Comparison of ENCODE assay signal across 39 cellular contexts in the genomic region with DNA sequence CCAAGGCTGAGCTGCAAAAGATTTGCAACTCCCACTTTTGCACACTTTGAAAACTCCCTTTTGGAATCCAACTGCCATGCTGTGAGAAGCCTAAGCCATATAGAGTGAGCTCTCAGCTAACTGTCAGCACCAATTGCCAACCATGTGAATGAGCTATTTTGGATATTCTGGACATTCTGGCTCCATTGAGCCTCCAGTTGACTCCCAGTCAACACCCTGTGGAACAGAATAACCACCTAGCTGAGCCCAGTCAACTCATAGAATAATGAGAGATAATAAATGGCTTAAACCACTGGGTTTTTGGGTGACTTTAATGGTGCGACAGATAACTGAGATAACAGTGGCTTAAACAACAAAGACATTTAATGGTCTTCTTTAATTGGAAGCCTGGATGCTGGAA.
"Had no signal": no experiment of that assay in that cellular context is flagged by ENCODE, and none has a peak within 500 bp of the region (broad histone marks: within the 10 kb centered on the region; RNA-seq: fewer than 3 reads in every experiment).

No MANE protein-coding gene starts in this region.

- H3K27ac ChIP-seq: adrenal gland, ascending aorta, body of pancreas, brain microvascular endothelial cell, breast epithelium, cardiac muscle cell had no signal

- H3K36me3 ChIP-seq: adrenal gland, ascending aorta, brain microvascular endothelial cell, breast epithelium, cardiac muscle cell had no signal

- H3K4me3 ChIP-seq: adrenal gland, ascending aorta, body of pancreas, breast epithelium, cardiac muscle cell had no signal

- H3K27me3 Mint-ChIP-seq: activated naive CD4-positive, alpha-beta T cell treated with anti-CD3 and anti-CD28 coated beads, Interleukin-2, amount 10 ng/mL, durations not matched to agents 7 days and 5 days; activated naive CD4-positive, alpha-beta T cell treated with anti-CD3 and anti-CD28 coated beads, Interleukin-2, amount 50 U/mL, for 24 hours; activated naive CD8-positive, alpha-beta T cell treated with anti-CD3 and anti-CD28 coated beads, Interleukin-2, amount 10 ng/mL, durations not matched to agents 7 days and 5 days had no signal

- H3K9me3 ChIP-seq: adrenal gland, ascending aorta had no signal

- H3K27me3 ChIP-seq: adrenal gland, ascending aorta, body of pancreas, brain microvascular endothelial cell, cardiac muscle cell had no signal

- ATAC-seq: activated naive CD4-positive, alpha-beta T cell treated with anti-CD3 and anti-CD28 coated beads, Interleukin-2, amount 50 U/mL, for 72 hours; activated naive CD8-positive, alpha-beta T cell treated with anti-CD3 and anti-CD28 coated beads, Interleukin-2, amount 50 U/mL, for 24 hours; activated T-cell treated with anti-CD3 and anti-CD28 coated beads, Interleukin-2, amount 50 U/mL, for 4 hours; activated T-cell treated with anti-CD3 and anti-CD28 coated beads, Interleukin-2, amount 50 U/mL, for 72 hours; activated T-helper 17 cell treated with anti-CD3 and anti-CD28 coated beads, Interleukin-2, amount 50 U/mL, for 72 hours; body of pancreas had no signal

- FAIRE-seq: astrocyte, bronchial epithelial cell had no signal

- H3K4me1 Mint-ChIP-seq: activated naive CD4-positive, alpha-beta T cell treated with anti-CD3 and anti-CD28 coated beads, Interleukin-2, amount 10 ng/mL, durations not matched to agents 7 days and 5 days; activated naive CD4-positive, alpha-beta T cell treated with anti-CD3 and anti-CD28 coated beads, Interleukin-2, amount 50 U/mL, for 24 hours; activated naive CD8-positive, alpha-beta T cell treated with anti-CD3 and anti-CD28 coated beads for 36 hours; activated naive CD8-positive, alpha-beta T cell treated with anti-CD3 and anti-CD28 coated beads, Interleukin-2, amount 10 ng/mL, durations not matched to agents 7 days and 5 days; activated naive CD8-positive, alpha-beta T cell treated with anti-CD3 and anti-CD28 coated beads, Interleukin-2, amount 50 U/mL, for 24 hours; activated T-helper 17 cell treated with anti-CD3 and anti-CD28 coated beads, Interleukin-2, amount 50 U/mL, for 72 hours; central memory CD8-positive, alpha-beta T cell had no signal

- H3K27ac Mint-ChIP-seq: activated naive CD4-positive, alpha-beta T cell treated with anti-CD3 and anti-CD28 coated beads for 36 hours; activated naive CD4-positive, alpha-beta T cell treated with anti-CD3 and anti-CD28 coated beads, Interleukin-2, amount 10 ng/mL, durations not matched to agents 7 days and 5 days; activated naive CD4-positive, alpha-beta T cell treated with anti-CD3 and anti-CD28 coated beads, Interleukin-2, amount 50 U/mL, for 24 hours; activated naive CD4-positive, alpha-beta T cell treated with anti-CD3 and anti-CD28 coated beads, Interleukin-2, amount 50 U/mL, for 72 hours; activated naive CD8-positive, alpha-beta T cell; activated naive CD8-positive, alpha-beta T cell treated with anti-CD3 and anti-CD28 coated beads for 36 hours; activated naive CD8-positive, alpha-beta T cell treated with anti-CD3 and anti-CD28 coated beads, Interleukin-2, amount 10 ng/mL, durations not matched to agents 7 days and 5 days; activated naive CD8-positive, alpha-beta T cell treated with anti-CD3 and anti-CD28 coated beads, Interleukin-2, amount 50 U/mL, for 24 hours; activated T-cell treated with anti-CD3 and anti-CD28 coated beads, Interleukin-2, amount 50 U/mL, for 24 hours; activated T-cell treated with anti-CD3 and anti-CD28 coated beads, Interleukin-2, amount 50 U/mL, for 72 hours; activated T-helper 1 cell treated with anti-CD3 and anti-CD28 coated beads, Interleukin-12 subunit alpha, Interleukin-12 subunit beta, Interleukin-2, Interleukin-4 antibody, amounts not matched to agents 30 ng/mL and 10 ng/mL and 1 ng/mL, durations not matched to agents 14 hours and 24 hours and 36 hours; activated T-helper 17 cell treated with anti-CD3 and anti-CD28 coated beads, Interleukin-2, amount 50 U/mL, for 72 hours; activated T-helper 2 cell treated with anti-CD3 and anti-CD28 coated beads, Interferon-gamma antibody, Interleukin-2, Interleukin-4, amounts not matched to agents 10 μg/mL and 5 μg/mL and 100 μg/mL, durations not matched to agents 14 hours and 24 hours and 36 hours; brain had no signal

- H3K36me3 Mint-ChIP-seq: activated naive CD4-positive, alpha-beta T cell treated with anti-CD3 and anti-CD28 coated beads, Interleukin-2, amount 10 ng/mL, durations not matched to agents 7 days and 5 days; activated naive CD4-positive, alpha-beta T cell treated with anti-CD3 and anti-CD28 coated beads, Interleukin-2, amount 50 U/mL, for 24 hours; activated naive CD4-positive, alpha-beta T cell treated with anti-CD3 and anti-CD28 coated beads, Interleukin-2, amount 50 U/mL, for 72 hours; activated naive CD8-positive, alpha-beta T cell; activated naive CD8-positive, alpha-beta T cell treated with anti-CD3 and anti-CD28 coated beads for 36 hours; activated naive CD8-positive, alpha-beta T cell treated with anti-CD3 and anti-CD28 coated beads, Interleukin-2, amount 10 ng/mL, durations not matched to agents 7 days and 5 days; brain had no signal

- DNase-seq: activated effector memory CD4-positive, alpha-beta T cell treated with anti-CD3 and anti-CD28 coated beads, Interleukin-2, amount 50 U/mL, for 16 hours; activated effector memory CD4-positive, alpha-beta T cell treated with Interleukin-2 at 50 U/mL for 16 hours; activated gamma-delta T cell; activated gamma-delta T cell treated with Interleukin-2 at 50 U/mL for 16 hours; activated naive CD4-positive, alpha-beta T cell; activated naive CD4-positive, alpha-beta T cell treated with anti-CD3 and anti-CD28 coated beads for 36 hours; activated naive CD4-positive, alpha-beta T cell treated with anti-CD3 and anti-CD28 coated beads, Interleukin-2, amount 10 ng/mL, durations not matched to agents 7 days and 5 days; activated naive CD4-positive, alpha-beta T cell treated with anti-CD3 and anti-CD28 coated beads, Interleukin-2, amount 50 U/mL, for 16 hours; activated naive CD4-positive, alpha-beta T cell treated with Interleukin-2 at 50 U/mL for 16 hours; activated naive CD8-positive, alpha-beta T cell treated with anti-CD3 and anti-CD28 coated beads for 36 hours; activated naive CD8-positive, alpha-beta T cell treated with anti-CD3 and anti-CD28 coated beads, Interleukin-2, amount 10 ng/mL, durations not matched to agents 7 days and 5 days; activated naive CD8-positive, alpha-beta T cell treated with anti-CD3 and anti-CD28 coated beads, Interleukin-2, amount 50 U/mL, for 24 hours; activated T-cell treated with anti-CD3 and anti-CD28 coated beads, Interleukin-2, amount 50 U/mL, for 24 hours; activated T-cell treated with anti-CD3 and anti-CD28 coated beads, Interleukin-2, amount 50 U/mL, for 4 hours; activated T-cell treated with anti-CD3 and anti-CD28 coated beads, Interleukin-2, amount 50 U/mL, for 48 hours; activated T-cell treated with anti-CD3 and anti-CD28 coated beads, Interleukin-2, amount 50 U/mL, for 72 hours; adrenal gland; amniotic stem cell; amygdala; anterior cingulate cortex; aorta; body of pancreas; brain microvascular endothelial cell; caudate nucleus; central memory CD4-positive, alpha-beta T cell; cerebellar nuclear complex had no signal

- H3K9me3 Mint-ChIP-seq: activated naive CD4-positive, alpha-beta T cell treated with anti-CD3 and anti-CD28 coated beads, Interleukin-2, amount 50 U/mL, for 24 hours; activated naive CD4-positive, alpha-beta T cell treated with anti-CD3 and anti-CD28 coated beads, Interleukin-2, amount 50 U/mL, for 72 hours; activated naive CD8-positive, alpha-beta T cell treated with anti-CD3 and anti-CD28 coated beads for 36 hours; activated naive CD8-positive, alpha-beta T cell treated with anti-CD3 and anti-CD28 coated beads, Interleukin-2, amount 10 ng/mL, durations not matched to agents 7 days and 5 days; activated T-cell treated with anti-CD3 and anti-CD28 coated beads, Interleukin-2, amount 50 U/mL, for 24 hours; activated T-cell treated with anti-CD3 and anti-CD28 coated beads, Interleukin-2, amount 50 U/mL, for 4 hours; activated T-helper 1 cell treated with anti-CD3 and anti-CD28 coated beads, Interleukin-12 subunit alpha, Interleukin-12 subunit beta, Interleukin-2, Interleukin-4 antibody, amounts not matched to agents 30 ng/mL and 10 ng/mL and 1 ng/mL, durations not matched to agents 14 hours and 24 hours and 36 hours; activated T-helper 17 cell treated with anti-CD3 and anti-CD28 coated beads, Interleukin-2, amount 50 U/mL, for 72 hours; activated T-helper 2 cell treated with anti-CD3 and anti-CD28 coated beads, Interferon-gamma antibody, Interleukin-2, Interleukin-4, amounts not matched to agents 10 μg/mL and 5 μg/mL and 100 μg/mL, durations not matched to agents 14 hours and 24 hours and 36 hours had no signal

- H3K4me3 Mint-ChIP-seq: activated naive CD4-positive, alpha-beta T cell treated with anti-CD3 and anti-CD28 coated beads for 36 hours; activated naive CD4-positive, alpha-beta T cell treated with anti-CD3 and anti-CD28 coated beads, Interleukin-2, amount 10 ng/mL, durations not matched to agents 7 days and 5 days; activated naive CD4-positive, alpha-beta T cell treated with anti-CD3 and anti-CD28 coated beads, Interleukin-2, amount 50 U/mL, for 24 hours; activated naive CD8-positive, alpha-beta T cell; activated naive CD8-positive, alpha-beta T cell treated with anti-CD3 and anti-CD28 coated beads for 36 hours; activated naive CD8-positive, alpha-beta T cell treated with anti-CD3 and anti-CD28 coated beads, Interleukin-2, amount 10 ng/mL, durations not matched to agents 7 days and 5 days; activated naive CD8-positive, alpha-beta T cell treated with anti-CD3 and anti-CD28 coated beads, Interleukin-2, amount 50 U/mL, for 24 hours; activated T-cell treated with anti-CD3 and anti-CD28 coated beads, Interleukin-2, amount 50 U/mL, for 24 hours; activated T-cell treated with anti-CD3 and anti-CD28 coated beads, Interleukin-2, amount 50 U/mL, for 4 hours; activated T-cell treated with anti-CD3 and anti-CD28 coated beads, Interleukin-2, amount 50 U/mL, for 72 hours; activated T-helper 1 cell treated with anti-CD3 and anti-CD28 coated beads, Interleukin-12 subunit alpha, Interleukin-12 subunit beta, Interleukin-2, Interleukin-4 antibody, amounts not matched to agents 30 ng/mL and 10 ng/mL and 1 ng/mL, durations not matched to agents 14 hours and 24 hours and 36 hours; activated T-helper 17 cell treated with anti-CD3 and anti-CD28 coated beads, Interleukin-2, amount 50 U/mL, for 72 hours; brain; central memory CD8-positive, alpha-beta T cell had no signal

- H3K4me1 ChIP-seq: adrenal gland, ascending aorta, body of pancreas, breast epithelium had no signal
